In the genomic region with DNA sequence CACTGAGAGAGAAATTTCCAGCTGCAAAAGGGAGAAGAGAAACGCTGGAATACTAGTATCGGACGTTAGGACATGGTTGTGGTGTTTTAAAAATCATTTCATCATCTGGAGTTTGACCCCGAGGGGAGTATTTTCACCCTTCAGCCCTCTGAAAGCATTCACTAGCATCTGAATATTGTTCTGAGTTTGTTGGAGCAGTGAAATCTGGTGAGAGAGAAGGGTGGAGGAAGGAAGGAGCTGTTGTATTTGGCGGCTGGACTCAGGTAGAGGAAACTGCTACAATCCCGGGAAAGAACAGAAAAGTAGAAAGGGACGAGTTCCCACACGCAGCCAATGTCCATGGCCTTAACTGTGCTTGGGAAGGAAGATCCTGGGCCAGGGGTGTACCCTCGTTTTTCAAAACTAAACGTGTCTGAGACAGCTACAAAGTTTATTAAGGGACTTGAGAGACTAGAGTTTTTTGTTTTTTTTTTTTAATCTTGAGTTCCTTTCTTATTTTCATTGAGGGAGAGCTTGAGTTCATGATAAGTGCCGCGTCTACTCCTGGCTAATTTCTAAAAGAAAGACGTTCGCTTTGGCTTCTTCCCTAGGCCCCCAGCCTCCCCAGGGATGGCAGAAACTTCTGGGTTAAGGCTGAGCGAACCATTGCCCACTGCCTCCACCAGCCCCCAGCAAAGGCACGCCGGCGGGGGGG, we compare ENCODE assay signal across 3 cellular contexts.
TF ChIP-seq lines count a peak whose summit lies in the region.

No MANE protein-coding gene starts in this region.

TF ChIP-seq in A549, 52 proteins besides CTCF, POLR2A, EP300 and RAD21:
- TF ChIP-seq HOXA7 (CRISPR knock-in tag; IDR thresholded peaks at IDR 0.05), result no peak
- TF ChIP-seq MAFK (IDR thresholded peaks at IDR 0.05; ENCODE audit: partially characterized antibody), result no peak
- no peak for TF ChIP-seq ATOH8 (CRISPR knock-in tag; IDR thresholded peaks at IDR 0.05; ENCODE audit: low read depth)
- TF ChIP-seq FOSL2 (IDR thresholded peaks at IDR 0.05), result no peak
- no peak for TF ChIP-seq FOSL2 (CRISPR knock-in tag; IDR thresholded peaks at IDR 0.05)
- TF ChIP-seq HDAC2 (IDR thresholded peaks at IDR 0.05), result no peak
- no peak for TF ChIP-seq USF2 (IDR thresholded peaks at IDR 0.05)
- TF ChIP-seq, protein P1, sequence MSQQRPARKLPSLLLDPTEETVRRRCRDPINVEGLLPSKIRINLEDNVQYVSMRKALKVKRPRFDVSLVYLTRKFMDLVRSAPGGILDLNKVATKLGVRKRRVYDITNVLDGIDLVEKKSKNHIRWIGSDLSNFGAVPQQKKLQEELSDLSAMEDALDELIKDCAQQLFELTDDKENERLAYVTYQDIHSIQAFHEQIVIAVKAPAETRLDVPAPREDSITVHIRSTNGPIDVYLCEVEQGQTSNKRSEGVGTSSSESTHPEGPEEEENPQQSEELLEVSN (IDR thresholded peaks at IDR 0.05; ENCODE audit: borderline replicate concordance, low read depth), result no peak
- TF ChIP-seq ZFP36 (IDR thresholded peaks at IDR 0.05; ENCODE audit: borderline replicate concordance, partially characterized antibody), result no peak
- no peak for TF ChIP-seq NR3C1 (IDR thresholded peaks at IDR 0.05)

TF ChIP-seq in GM12891, 5 proteins besides CTCF, POLR2A, EP300 and RAD21:
- no peak for TF ChIP-seq TAF1 (IDR thresholded peaks at IDR 0.05; ENCODE audit: low read depth, low read length)
- 0 out of 2 replicates have a peak, but pooled peaks have one; percentile 24 for TF ChIP-seq POLR2AphosphoS5 (IDR thresholded peaks at IDR 0.05; ENCODE audit: low read depth, low read length)

TF ChIP-seq in endothelial cell of umbilical vein, 7 proteins besides CTCF, POLR2A, EP300 and RAD21:
- TF ChIP-seq, protein P2, sequence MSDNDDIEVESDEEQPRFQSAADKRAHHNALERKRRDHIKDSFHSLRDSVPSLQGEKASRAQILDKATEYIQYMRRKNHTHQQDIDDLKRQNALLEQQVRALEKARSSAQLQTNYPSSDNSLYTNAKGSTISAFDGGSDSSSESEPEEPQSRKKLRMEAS (IDR thresholded peaks at IDR 0.05; ENCODE audit: insufficient read depth, insufficient read length), result no peak
- TF ChIP-seq EZH2 (IDR thresholded peaks at IDR 0.05; ENCODE audit: borderline replicate concordance, low read depth, low read length, severe bottlenecking), result no peak
- TF ChIP-seq MYC (IDR thresholded peaks at IDR 0.05; ENCODE audit: low read depth, low read length), result no peak
- TF ChIP-seq JUN (IDR thresholded peaks at IDR 0.05; ENCODE audit: borderline replicate concordance, insufficient read depth, insufficient read length, low read depth), result no peak
- no peak for TF ChIP-seq GATA2 (IDR thresholded peaks at IDR 0.05; ENCODE audit: insufficient read depth, insufficient read length, low read depth, low read length)
- no peak for TF ChIP-seq POLR2AphosphoS5 (IDR thresholded peaks at IDR 0.05; ENCODE audit: insufficient read depth, low read depth, low read length)
TF ChIP-seq in endothelial cell of umbilical vein: peak in this region for 0.
